9 cellular contexts compared by ENCODE assay signal in genomic region chr1:67850151-67850551, GRCh38. TPM values are rescaled to one million over a fixed set of nuclear protein-coding genes. Genes with fewer than 3 reads are reported as not detected.
A peak's percentile ranks its signal among the peaks of the same experiment; 100 is the strongest.
DNase-seq lines count a peak whose midpoint lies in the region; ATAC-seq and TF ChIP-seq lines count a peak whose summit lies in the region.
"Had no signal": no experiment of that assay in that cellular context is flagged by ENCODE, and none has a peak within 500 bp of the region (broad histone marks: within the 10 kb centered on the region; RNA-seq: fewer than 3 reads in every experiment).

No MANE protein-coding gene starts in this region.

- DNase-seq in EL (peak; percentile 62), KG1 (lab: John Stamatoyannopoulos, UW) (peak; percentile 26), glomerular endothelial cell (ENCODE audit: extremely low read depth, low read depth, low spot score) (peak; percentile 47), stomach (no peak), T-helper 9 cell (no peak), SKM-1 treated with dmso at 0.1 percent for 144 hours (lab: John Stamatoyannopoulos, UW; ENCODE audit: unreplicated experiment) (no peak)
- DNase-seq: naive B cell had no signal

- H4K20me1 ChIP-seq in SU-DHL-6 (ENCODE audit: low read depth, low read length) = no peaks in the 10 kb centered on the region

- TF ChIP-seq CTCF in SU-DHL-6 (IDR thresholded peaks at IDR 0.05; ENCODE audit: insufficient read depth, low read length, poor library complexity, severe bottlenecking) (peak; percentile 54), stomach (IDR thresholded peaks at IDR 0.05) (peak in 4 of 7 experiments; percentile 33 to 57 (median 41))

- H3K4me2 ChIP-seq in SU-DHL-6 (ENCODE audit: low read depth, low read length, poor library complexity, severe bottlenecking) = no peak overlapping the region

- no peak overlapping the region for H3K4me3 ChIP-seq in SU-DHL-6 (ENCODE audit: insufficient read depth, low read length, poor library complexity, severe bottlenecking)
- no peak overlapping the region for H3K4me3 ChIP-seq in stomach

- no peak overlapping the region for H2AFZ ChIP-seq in SU-DHL-6 (ENCODE audit: low read depth, low read length, severe bottlenecking)

- H3K9me3 ChIP-seq in SU-DHL-6 (ENCODE audit: insufficient read depth, low read length) = no peaks in the 10 kb centered on the region
- H3K9me3 ChIP-seq in stomach = no peaks in the 10 kb centered on the region

- peaks cover 0 to 16% (median 8%) of the 10 kb centered on the region in 4 donors for H3K4me1 ChIP-seq in stomach

- H3K36me3 ChIP-seq in SU-DHL-6 (ENCODE audit: low read length) (no peaks in the 10 kb centered on the region), stomach (no peaks in the 10 kb centered on the region)

- no peak for TF ChIP-seq EP300 in stomach (IDR thresholded peaks at IDR 0.05)

- no peak overlapping the region for H3K27ac ChIP-seq in SU-DHL-6 (ENCODE audit: low read depth, low read length)
- peak overlapping the region in 1 of 5 donors; percentile 54 for H3K27ac ChIP-seq in stomach

- H3F3A ChIP-seq in SU-DHL-6 (ENCODE audit: insufficient read depth) = no peaks in the 10 kb centered on the region

- no peak for ATAC-seq in GM21381 (IDR thresholded peaks at IDR 0.05; ENCODE audit: unreplicated experiment)

- no peaks in the 10 kb centered on the region for H3K27me3 ChIP-seq in SU-DHL-6 (ENCODE audit: low read length)
- H3K27me3 ChIP-seq in stomach = no peaks in the 10 kb centered on the region

- no peak for TF ChIP-seq POLR2A in stomach (IDR thresholded peaks at IDR 0.05)

- intact Hi-C loops in stomach (cut with DNase I; ENCODE audit: low total_unique reads) = loop anchor here (10.0 kb wide), 1 partner anchor 495 kb away; no protein-coding TSS in a partner anchor

- no peaks in the 10 kb centered on the region for H3K79me2 ChIP-seq in SU-DHL-6 (ENCODE audit: insufficient read depth, low read length)

- H3K9me2 ChIP-seq in SU-DHL-6 (replicated peaks; ENCODE audit: insufficient read depth, low read length) = no peaks in the 10 kb centered on the region

- H3K9ac ChIP-seq in SU-DHL-6 (ENCODE audit: low read length) = no peak overlapping the region

RNA-seq across cellular contexts. Expression of gene GNG12, which starts 16.9 kb away (rescaled TPM):
- 156 and 190 TPM in 2 replicates for total RNA-seq in glomerular endothelial cell
- total RNA-seq in stomach = 100 to 1,000 TPM in 2 of 5 donors, 10 to 100 TPM in 3; 46.3 to 189 (median 71.9) TPM
- 10 to 100 TPM; 21.7 to 56.8 (median 41.5) TPM for polyA plus RNA-seq in stomach

Comparison
In these comparisons a context has a peak if more than half of its experiments do, and no peak if none do; other contexts are left out.
1. DNase-seq: peak in EL (single experiment), KG1 (single experiment) and glomerular endothelial cell (single experiment); none in stomach (single experiment), T-helper 9 cell (single experiment) and SKM-1 treated with dmso at 0.1 percent for 144 hours (single experiment).